ENCODE assay signal across 1 cellular context in the genomic region with DNA sequence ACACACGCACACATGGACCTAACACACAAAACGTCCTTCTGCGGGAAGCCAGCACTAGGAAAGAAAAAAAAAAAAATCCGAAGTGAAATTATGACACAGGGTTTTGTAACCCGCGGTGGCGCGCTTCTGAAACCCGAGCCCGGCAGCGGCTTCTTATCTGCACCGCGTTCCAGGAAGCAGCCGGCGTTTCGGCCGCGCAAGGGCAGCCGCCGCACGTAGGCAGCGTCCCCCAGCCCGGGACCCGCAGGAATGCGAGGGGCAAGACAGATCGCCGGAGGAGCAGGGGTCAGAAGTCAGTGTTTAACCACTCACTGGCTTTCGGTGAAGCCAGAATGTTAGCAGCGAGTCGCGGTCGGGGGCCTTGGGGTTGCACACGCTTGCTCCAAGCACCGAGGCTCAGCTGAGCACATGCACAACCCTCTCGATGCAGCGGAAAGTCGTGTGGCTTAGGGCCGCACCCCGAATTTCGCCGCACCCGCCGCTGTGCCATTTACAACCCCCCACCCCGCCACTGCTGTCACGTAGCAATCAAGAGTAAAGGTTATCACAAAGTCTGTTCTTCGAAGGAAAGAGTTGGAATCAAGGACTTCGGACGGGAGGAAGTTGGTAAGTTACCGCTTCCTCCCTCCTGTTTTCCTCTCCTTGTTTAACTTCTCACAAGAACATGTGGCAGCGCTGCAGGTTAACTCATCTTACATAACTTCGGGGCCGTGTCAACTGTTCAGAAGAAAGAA.
TF ChIP-seq lines count a peak whose summit lies in the region.

No MANE protein-coding gene starts in this region.

TF ChIP-seq in HepG2, 621 proteins besides CTCF, POLR2A, EP300 and RAD21 (continued from another document and continues in another):
- TF ChIP-seq, protein P1, sequence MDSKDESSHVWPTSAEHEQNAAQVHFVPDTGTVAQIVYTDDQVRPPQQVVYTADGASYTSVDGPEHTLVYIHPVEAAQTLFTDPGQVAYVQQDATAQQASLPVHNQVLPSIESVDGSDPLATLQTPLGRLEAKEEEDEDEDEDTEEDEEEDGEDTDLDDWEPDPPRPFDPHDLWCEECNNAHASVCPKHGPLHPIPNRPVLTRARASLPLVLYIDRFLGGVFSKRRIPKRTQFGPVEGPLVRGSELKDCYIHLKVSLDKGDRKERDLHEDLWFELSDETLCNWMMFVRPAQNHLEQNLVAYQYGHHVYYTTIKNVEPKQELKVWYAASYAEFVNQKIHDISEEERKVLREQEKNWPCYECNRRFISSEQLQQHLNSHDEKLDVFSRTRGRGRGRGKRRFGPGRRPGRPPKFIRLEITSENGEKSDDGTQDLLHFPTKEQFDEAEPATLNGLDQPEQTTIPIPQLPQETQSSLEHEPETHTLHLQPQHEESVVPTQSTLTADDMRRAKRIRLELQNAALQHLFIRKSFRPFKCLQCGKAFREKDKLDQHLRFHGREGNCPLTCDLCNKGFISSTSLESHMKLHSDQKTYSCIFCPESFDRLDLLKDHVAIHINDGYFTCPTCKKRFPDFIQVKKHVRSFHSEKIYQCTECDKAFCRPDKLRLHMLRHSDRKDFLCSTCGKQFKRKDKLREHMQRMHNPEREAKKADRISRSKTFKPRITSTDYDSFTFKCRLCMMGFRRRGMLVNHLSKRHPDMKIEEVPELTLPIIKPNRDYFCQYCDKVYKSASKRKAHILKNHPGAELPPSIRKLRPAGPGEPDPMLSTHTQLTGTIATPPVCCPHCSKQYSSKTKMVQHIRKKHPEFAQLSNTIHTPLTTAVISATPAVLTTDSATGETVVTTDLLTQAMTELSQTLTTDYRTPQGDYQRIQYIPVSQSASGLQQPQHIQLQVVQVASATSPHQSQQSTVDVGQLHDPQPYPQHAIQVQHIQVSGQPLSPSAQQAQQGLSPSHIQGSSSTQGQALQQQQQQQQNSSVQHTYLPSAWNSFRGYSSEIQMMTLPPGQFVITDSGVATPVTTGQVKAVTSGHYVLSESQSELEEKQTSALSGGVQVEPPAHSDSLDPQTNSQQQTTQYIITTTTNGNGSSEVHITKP (CRISPR knock-in tag; IDR thresholded peaks at IDR 0.05; ENCODE audit: low read depth), result peak; percentile 80; the same call in 1 of the 2 replicates
- TF ChIP-seq CHCHD3 (CRISPR knock-in tag; IDR thresholded peaks at IDR 0.05) (0 out of 2 replicates have a peak, but pooled peaks have one; percentile 81), MAF1 (CRISPR knock-in tag; IDR thresholded peaks at IDR 0.05; ENCODE audit: borderline replicate concordance) (peak; percentile 60; the same call in 1 of the 2 replicates), ZNF367 (CRISPR knock-in tag; IDR thresholded peaks at IDR 0.05; ENCODE audit: borderline replicate concordance) (peak; percentile 90; the same call in 1 of the 2 replicates), ZNF746 (CRISPR knock-in tag; IDR thresholded peaks at IDR 0.05) (peak; percentile 88), REPIN1 (CRISPR knock-in tag; IDR thresholded peaks at IDR 0.05; ENCODE audit: borderline replicate concordance, low read depth) (peak; percentile 79), FOXK1 (CRISPR knock-in tag; IDR thresholded peaks at IDR 0.05; ENCODE audit: borderline replicate concordance, low read depth) (peak; percentile 33; the same call in 1 of the 2 replicates), RORA (CRISPR knock-in tag; IDR thresholded peaks at IDR 0.05) (no peak), NRL (CRISPR knock-in tag; IDR thresholded peaks at IDR 0.05; ENCODE audit: borderline replicate concordance) (peak; percentile 96), CEBPB (IDR thresholded peaks at IDR 0.05; ENCODE audit: borderline replicate concordance, low read depth, low read length) (peak; percentile 63; the same call in 1 of the 2 replicates), ZNF678 (CRISPR knock-in tag; IDR thresholded peaks at IDR 0.05) (no peak; the same call in 1 of the 2 replicates), CBX1 (IDR thresholded peaks at IDR 0.05; ENCODE audit: low read depth) (peak; percentile 15), ZNF33A (CRISPR knock-in tag; IDR thresholded peaks at IDR 0.05; ENCODE audit: borderline replicate concordance) (peak; percentile 94), KLF12 (CRISPR knock-in tag; IDR thresholded peaks at IDR 0.05; ENCODE audit: borderline replicate concordance) (peak; percentile 62; the same call in 1 of the 2 replicates), ZNF83 (CRISPR knock-in tag; IDR thresholded peaks at IDR 0.05; ENCODE audit: borderline replicate concordance) (0 out of 2 replicates have a peak, but pooled peaks have one; percentile 86), ZNF773 (CRISPR knock-in tag; IDR thresholded peaks at IDR 0.05; ENCODE audit: borderline replicate concordance) (peak; percentile 92), GZF1 (CRISPR knock-in tag; IDR thresholded peaks at IDR 0.05) (peak; percentile 92; the same call in 1 of the 2 replicates), ZNF598 (CRISPR knock-in tag; IDR thresholded peaks at IDR 0.05; ENCODE audit: borderline replicate concordance) (0 out of 2 replicates have a peak, but pooled peaks have one; percentile 11), ZNF24 (IDR thresholded peaks at IDR 0.05) (no peak), THYN1 (CRISPR knock-in tag; IDR thresholded peaks at IDR 0.05; ENCODE audit: borderline replicate concordance, low read depth) (0 out of 2 replicates have a peak, but pooled peaks have one; percentile 88), ZNF432 (CRISPR knock-in tag; IDR thresholded peaks at IDR 0.05; ENCODE audit: borderline replicate concordance) (no peak; the same call in 1 of the 2 replicates), CCAR2 (optimal IDR thresholded peaks at IDR 0.05; ENCODE audit: low read depth, low read length) (no peak), CHD2 (IDR thresholded peaks at IDR 0.05; ENCODE audit: low read depth, low read length) (no peak), RBM39 (IDR thresholded peaks at IDR 0.05; ENCODE audit: low read depth, low read length, poor library complexity, severe bottlenecking) (peak; percentile 24), HDAC6 (IDR thresholded peaks at IDR 0.05; ENCODE audit: low read depth, low read length) (no peak), ZNF841 (CRISPR knock-in tag; IDR thresholded peaks at IDR 0.05; ENCODE audit: borderline replicate concordance) (peak; percentile 92)
- TF ChIP-seq, protein P2, sequence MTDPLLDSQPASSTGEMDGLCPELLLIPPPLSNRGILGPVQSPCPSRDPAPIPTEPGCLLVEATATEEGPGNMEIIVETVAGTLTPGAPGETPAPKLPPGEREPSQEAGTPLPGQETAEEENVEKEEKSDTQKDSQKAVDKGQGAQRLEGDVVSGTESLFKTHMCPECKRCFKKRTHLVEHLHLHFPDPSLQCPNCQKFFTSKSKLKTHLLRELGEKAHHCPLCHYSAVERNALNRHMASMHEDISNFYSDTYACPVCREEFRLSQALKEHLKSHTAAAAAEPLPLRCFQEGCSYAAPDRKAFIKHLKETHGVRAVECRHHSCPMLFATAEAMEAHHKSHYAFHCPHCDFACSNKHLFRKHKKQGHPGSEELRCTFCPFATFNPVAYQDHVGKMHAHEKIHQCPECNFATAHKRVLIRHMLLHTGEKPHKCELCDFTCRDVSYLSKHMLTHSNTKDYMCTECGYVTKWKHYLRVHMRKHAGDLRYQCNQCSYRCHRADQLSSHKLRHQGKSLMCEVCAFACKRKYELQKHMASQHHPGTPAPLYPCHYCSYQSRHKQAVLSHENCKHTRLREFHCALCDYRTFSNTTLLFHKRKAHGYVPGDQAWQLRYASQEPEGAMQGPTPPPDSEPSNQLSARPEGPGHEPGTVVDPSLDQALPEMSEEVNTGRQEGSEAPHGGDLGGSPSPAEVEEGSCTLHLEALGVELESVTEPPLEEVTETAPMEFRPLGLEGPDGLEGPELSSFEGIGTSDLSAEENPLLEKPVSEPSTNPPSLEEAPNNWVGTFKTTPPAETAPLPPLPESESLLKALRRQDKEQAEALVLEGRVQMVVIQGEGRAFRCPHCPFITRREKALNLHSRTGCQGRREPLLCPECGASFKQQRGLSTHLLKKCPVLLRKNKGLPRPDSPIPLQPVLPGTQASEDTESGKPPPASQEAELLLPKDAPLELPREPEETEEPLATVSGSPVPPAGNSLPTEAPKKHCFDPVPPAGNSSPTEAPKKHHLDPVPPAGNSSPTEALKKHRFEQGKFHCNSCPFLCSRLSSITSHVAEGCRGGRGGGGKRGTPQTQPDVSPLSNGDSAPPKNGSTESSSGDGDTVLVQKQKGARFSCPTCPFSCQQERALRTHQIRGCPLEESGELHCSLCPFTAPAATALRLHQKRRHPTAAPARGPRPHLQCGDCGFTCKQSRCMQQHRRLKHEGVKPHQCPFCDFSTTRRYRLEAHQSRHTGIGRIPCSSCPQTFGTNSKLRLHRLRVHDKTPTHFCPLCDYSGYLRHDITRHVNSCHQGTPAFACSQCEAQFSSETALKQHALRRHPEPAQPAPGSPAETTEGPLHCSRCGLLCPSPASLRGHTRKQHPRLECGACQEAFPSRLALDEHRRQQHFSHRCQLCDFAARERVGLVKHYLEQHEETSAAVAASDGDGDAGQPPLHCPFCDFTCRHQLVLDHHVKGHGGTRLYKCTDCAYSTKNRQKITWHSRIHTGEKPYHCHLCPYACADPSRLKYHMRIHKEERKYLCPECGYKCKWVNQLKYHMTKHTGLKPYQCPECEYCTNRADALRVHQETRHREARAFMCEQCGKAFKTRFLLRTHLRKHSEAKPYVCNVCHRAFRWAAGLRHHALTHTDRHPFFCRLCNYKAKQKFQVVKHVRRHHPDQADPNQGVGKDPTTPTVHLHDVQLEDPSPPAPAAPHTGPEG (CRISPR knock-in tag; IDR thresholded peaks at IDR 0.05), result peak; percentile 60; the same call in 1 of the 2 replicates
- TF ChIP-seq, protein P3, sequence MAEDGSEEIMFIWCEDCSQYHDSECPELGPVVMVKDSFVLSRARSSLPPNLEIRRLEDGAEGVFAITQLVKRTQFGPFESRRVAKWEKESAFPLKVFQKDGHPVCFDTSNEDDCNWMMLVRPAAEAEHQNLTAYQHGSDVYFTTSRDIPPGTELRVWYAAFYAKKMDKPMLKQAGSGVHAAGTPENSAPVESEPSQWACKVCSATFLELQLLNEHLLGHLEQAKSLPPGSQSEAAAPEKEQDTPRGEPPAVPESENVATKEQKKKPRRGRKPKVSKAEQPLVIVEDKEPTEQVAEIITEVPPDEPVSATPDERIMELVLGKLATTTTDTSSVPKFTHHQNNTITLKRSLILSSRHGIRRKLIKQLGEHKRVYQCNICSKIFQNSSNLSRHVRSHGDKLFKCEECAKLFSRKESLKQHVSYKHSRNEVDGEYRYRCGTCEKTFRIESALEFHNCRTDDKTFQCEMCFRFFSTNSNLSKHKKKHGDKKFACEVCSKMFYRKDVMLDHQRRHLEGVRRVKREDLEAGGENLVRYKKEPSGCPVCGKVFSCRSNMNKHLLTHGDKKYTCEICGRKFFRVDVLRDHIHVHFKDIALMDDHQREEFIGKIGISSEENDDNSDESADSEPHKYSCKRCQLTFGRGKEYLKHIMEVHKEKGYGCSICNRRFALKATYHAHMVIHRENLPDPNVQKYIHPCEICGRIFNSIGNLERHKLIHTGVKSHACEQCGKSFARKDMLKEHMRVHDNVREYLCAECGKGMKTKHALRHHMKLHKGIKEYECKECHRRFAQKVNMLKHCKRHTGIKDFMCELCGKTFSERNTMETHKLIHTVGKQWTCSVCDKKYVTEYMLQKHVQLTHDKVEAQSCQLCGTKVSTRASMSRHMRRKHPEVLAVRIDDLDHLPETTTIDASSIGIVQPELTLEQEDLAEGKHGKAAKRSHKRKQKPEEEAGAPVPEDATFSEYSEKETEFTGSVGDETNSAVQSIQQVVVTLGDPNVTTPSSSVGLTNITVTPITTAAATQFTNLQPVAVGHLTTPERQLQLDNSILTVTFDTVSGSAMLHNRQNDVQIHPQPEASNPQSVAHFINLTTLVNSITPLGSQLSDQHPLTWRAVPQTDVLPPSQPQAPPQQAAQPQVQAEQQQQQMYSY (CRISPR knock-in tag; IDR thresholded peaks at IDR 0.05), result peak; percentile 76; the same call in 1 of the 2 replicates
- TF ChIP-seq, protein P4, sequence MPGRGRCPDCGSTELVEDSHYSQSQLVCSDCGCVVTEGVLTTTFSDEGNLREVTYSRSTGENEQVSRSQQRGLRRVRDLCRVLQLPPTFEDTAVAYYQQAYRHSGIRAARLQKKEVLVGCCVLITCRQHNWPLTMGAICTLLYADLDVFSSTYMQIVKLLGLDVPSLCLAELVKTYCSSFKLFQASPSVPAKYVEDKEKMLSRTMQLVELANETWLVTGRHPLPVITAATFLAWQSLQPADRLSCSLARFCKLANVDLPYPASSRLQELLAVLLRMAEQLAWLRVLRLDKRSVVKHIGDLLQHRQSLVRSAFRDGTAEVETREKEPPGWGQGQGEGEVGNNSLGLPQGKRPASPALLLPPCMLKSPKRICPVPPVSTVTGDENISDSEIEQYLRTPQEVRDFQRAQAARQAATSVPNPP (CRISPR knock-in tag; IDR thresholded peaks at IDR 0.05), result peak; percentile 92
- TF ChIP-seq, protein P5, sequence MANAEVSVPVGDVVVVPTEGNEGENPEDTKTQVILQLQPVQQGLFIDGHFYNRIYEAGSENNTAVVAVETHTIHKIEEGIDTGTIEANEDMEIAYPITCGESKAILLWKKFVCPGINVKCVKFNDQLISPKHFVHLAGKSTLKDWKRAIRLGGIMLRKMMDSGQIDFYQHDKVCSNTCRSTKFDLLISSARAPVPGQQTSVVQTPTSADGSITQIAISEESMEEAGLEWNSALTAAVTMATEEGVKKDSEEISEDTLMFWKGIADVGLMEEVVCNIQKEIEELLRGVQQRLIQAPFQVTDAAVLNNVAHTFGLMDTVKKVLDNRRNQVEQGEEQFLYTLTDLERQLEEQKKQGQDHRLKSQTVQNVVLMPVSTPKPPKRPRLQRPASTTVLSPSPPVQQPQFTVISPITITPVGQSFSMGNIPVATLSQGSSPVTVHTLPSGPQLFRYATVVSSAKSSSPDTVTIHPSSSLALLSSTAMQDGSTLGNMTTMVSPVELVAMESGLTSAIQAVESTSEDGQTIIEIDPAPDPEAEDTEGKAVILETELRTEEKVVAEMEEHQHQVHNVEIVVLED (CRISPR knock-in tag; IDR thresholded peaks at IDR 0.05; ENCODE audit: borderline replicate concordance), result peak; percentile 74
- TF ChIP-seq, protein P6, sequence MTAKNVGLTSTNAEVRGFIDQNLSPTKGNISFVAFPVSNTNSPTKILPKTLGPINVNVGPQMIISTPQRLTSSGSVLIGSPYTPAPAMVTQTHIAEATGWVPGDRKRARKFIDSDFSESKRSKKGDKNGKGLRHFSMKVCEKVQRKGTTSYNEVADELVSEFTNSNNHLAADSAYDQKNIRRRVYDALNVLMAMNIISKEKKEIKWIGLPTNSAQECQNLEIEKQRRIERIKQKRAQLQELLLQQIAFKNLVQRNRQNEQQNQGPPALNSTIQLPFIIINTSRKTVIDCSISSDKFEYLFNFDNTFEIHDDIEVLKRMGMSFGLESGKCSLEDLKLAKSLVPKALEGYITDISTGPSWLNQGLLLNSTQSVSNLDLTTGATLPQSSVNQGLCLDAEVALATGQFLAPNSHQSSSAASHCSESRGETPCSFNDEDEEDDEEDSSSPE (CRISPR knock-in tag; IDR thresholded peaks at IDR 0.05), result peak; percentile 86
- TF ChIP-seq, protein P7, sequence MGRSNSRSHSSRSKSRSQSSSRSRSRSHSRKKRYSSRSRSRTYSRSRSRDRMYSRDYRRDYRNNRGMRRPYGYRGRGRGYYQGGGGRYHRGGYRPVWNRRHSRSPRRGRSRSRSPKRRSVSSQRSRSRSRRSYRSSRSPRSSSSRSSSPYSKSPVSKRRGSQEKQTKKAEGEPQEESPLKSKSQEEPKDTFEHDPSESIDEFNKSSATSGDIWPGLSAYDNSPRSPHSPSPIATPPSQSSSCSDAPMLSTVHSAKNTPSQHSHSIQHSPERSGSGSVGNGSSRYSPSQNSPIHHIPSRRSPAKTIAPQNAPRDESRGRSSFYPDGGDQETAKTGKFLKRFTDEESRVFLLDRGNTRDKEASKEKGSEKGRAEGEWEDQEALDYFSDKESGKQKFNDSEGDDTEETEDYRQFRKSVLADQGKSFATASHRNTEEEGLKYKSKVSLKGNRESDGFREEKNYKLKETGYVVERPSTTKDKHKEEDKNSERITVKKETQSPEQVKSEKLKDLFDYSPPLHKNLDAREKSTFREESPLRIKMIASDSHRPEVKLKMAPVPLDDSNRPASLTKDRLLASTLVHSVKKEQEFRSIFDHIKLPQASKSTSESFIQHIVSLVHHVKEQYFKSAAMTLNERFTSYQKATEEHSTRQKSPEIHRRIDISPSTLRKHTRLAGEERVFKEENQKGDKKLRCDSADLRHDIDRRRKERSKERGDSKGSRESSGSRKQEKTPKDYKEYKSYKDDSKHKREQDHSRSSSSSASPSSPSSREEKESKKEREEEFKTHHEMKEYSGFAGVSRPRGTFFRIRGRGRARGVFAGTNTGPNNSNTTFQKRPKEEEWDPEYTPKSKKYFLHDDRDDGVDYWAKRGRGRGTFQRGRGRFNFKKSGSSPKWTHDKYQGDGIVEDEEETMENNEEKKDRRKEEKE (IDR thresholded peaks at IDR 0.05), result no peak
